31 cellular contexts compared by ENCODE assay signal in genomic region chr9:101005248-101005647, GRCh38. TPM values are rescaled to one million over a fixed set of nuclear protein-coding genes. Genes with fewer than 3 reads are reported as not detected.
DNase-seq lines count a peak whose midpoint lies in the region; ATAC-seq, FAIRE-seq and TF ChIP-seq lines count a peak whose summit lies in the region.
"Had no signal": no experiment of that assay in that cellular context is flagged by ENCODE, and none has a peak within 500 bp of the region (broad histone marks: within the 10 kb centered on the region; RNA-seq: fewer than 3 reads in every experiment).

No MANE protein-coding gene starts in this region.

- H3K4me1 ChIP-seq in HepG2 (ENCODE audit: insufficient read depth, low read length), result no peaks in the 10 kb centered on the region
- no peaks in the 10 kb centered on the region for H3K4me1 ChIP-seq in right lobe of liver
- H3K4me1 ChIP-seq in H1 (replicated peaks in 1 of 4; ENCODE audit: control insufficient read depth in 3 of 4, insufficient read depth in 4 of 4, low read length in 3 of 4), result no peaks in the 10 kb centered on the region
- no peaks in the 10 kb centered on the region for H3K4me1 ChIP-seq in OCI-LY7 (ENCODE audit: insufficient read depth, low read length, poor library complexity, severe bottlenecking)
- H3K4me1 ChIP-seq: BE2C, BLaER1 had no signal

- no peak overlapping the region for H3K18ac ChIP-seq in H1 (ENCODE audit: extremely low read depth, low read length)

- no peak for TF ChIP-seq RAD21 in HepG2 (CRISPR knock-in tag; IDR thresholded peaks at IDR 0.05)
- no peak for TF ChIP-seq RAD21 in H1 (IDR thresholded peaks at IDR 0.05 in 1 of 2, conservative IDR thresholded peaks at IDR 0.05 in 1 of 2; ENCODE audit: low read depth in 2 of 2, low read length in 2 of 2)

- WGBS in HepG2 (ENCODE audit: low lambda C conversion rate), result 23% methylated on average over 3 of the region's 3 CpGs
- 75% methylated on average over 3 of the region's 3 CpGs for WGBS in right lobe of liver (ENCODE audit: insufficient coverage, low coverage, low lambda C conversion rate, missing lambda C conversion rate)
- WGBS in H1 (ENCODE audit: extremely low coverage in 1 of 2, insufficient coverage in 1 of 2, insufficient read length in 1 of 2, insufficient replicate concordance in 2 of 2, low coverage in 1 of 2, low lambda C conversion rate in 2 of 2, missing lambda C conversion rate in 1 of 2), 2 experiments, result 93% methylated on average over 3 of the region's 3 CpGs; no CpG with 5 or more reads in 1 of the 2 experiments

- H2BK12ac ChIP-seq in H1 (ENCODE audit: low read depth, low read length), result no peak overlapping the region

- no peak overlapping the region for H3K14ac ChIP-seq in H1 (ENCODE audit: insufficient read length)

- H2BK5ac ChIP-seq in H1 (ENCODE audit: low read depth, low read length), result no peak overlapping the region

- H4K20me1 ChIP-seq in HepG2 (ENCODE audit: insufficient read depth, low read length) (no peaks in the 10 kb centered on the region), H1 (replicated peaks in 1 of 2; ENCODE audit: control insufficient read depth in 1 of 2, insufficient read depth in 2 of 2, low read length in 2 of 2) (no peaks in the 10 kb centered on the region), OCI-LY7 (ENCODE audit: insufficient read depth, low read length) (no peaks in the 10 kb centered on the region)
- H4K20me1 ChIP-seq: BLaER1 had no signal

- POLR2A ChIA-PET in HepG2 (lab: Yijun Ruan, JAX), result no interaction called here
- POLR2A ChIA-PET in H1 (lab: Charles Lee; ENCODE audit: partially characterized antibody), result no interaction called here
- POLR2A ChIA-PET in OCI-LY7 (lab: Charles Lee), result no interaction called here

- H2AFZ ChIP-seq in HepG2 (ENCODE audit: low read length) (no peak overlapping the region), H1 (ENCODE audit: low read length) (no peak overlapping the region), OCI-LY7 (ENCODE audit: low read length) (no peak overlapping the region)

- H2BK15ac ChIP-seq in H1 (ENCODE audit: low read length), result no peak overlapping the region

- H3K4me3 ChIP-seq in HepG2 (replicated peaks in 1 of 3; ENCODE audit: insufficient read depth in 1 of 3, low read depth in 2 of 3, low read length in 3 of 3) (no peak overlapping the region), right lobe of liver (no peak overlapping the region), H1 (ENCODE audit: extremely low read depth in 1 of 4, insufficient read depth in 2 of 4, low read depth in 3 of 4, low read length in 4 of 4) (no peak overlapping the region), OCI-LY7 (ENCODE audit: low read depth, low read length, poor library complexity, severe bottlenecking) (no peak overlapping the region)
- H3K4me3 ChIP-seq: BLaER1, GM12878 had no signal

- H3K27me3 ChIP-seq in HepG2 (ENCODE audit: control insufficient read depth in 1 of 2, insufficient read depth in 2 of 2, low read length in 2 of 2), result no peaks in the 10 kb centered on the region
- no peaks in the 10 kb centered on the region for H3K27me3 ChIP-seq in right lobe of liver
- no peaks in the 10 kb centered on the region for H3K27me3 ChIP-seq in H1 (replicated peaks in 1 of 4; ENCODE audit: control insufficient read depth in 3 of 4, extremely low read depth in 1 of 4, insufficient read depth in 3 of 4, low read length in 3 of 4)
- H3K27me3 ChIP-seq: BE2C, BLaER1 had no signal

- H3K36me3 ChIP-seq in HepG2 (replicated peaks in 1 of 2; ENCODE audit: control insufficient read depth in 1 of 2, insufficient read depth in 2 of 2, low read length in 2 of 2) (no peaks in the 10 kb centered on the region), right lobe of liver (no peaks in the 10 kb centered on the region), H1 (ENCODE audit: control insufficient read depth in 2 of 4, insufficient read depth in 4 of 4, low read length in 3 of 4) (no peaks in the 10 kb centered on the region), OCI-LY7 (ENCODE audit: insufficient read depth, low read length) (no peaks in the 10 kb centered on the region)
- H3K36me3 ChIP-seq: BE2C, BLaER1 had no signal

- no peak for DNase-seq in HepG2 (ENCODE audit: low spot score)
- no peak for DNase-seq in right lobe of liver
- no peak for DNase-seq in H1 (ENCODE audit: low read depth in 1 of 2, low spot score in 2 of 2)
- no peak for DNase-seq in OCI-LY7 (ENCODE audit: low spot score)
- DNase-seq in SHP77 (lab: John Stamatoyannopoulos, UW), result no peak
- DNase-seq: ACHN; BE2C; C1 segment of cervical spinal cord; CD4-positive, alpha-beta memory T cell; CD4-positive, CD25-positive, alpha-beta regulatory T cell; CD8-positive, alpha-beta memory T cell; COR-L47; DMS 273 treated with DMSO at 0.1 percent for 48 hours; DMS153; DMS53; DMS79; DND-41; EL; GDM1 had no signal

- no peak overlapping the region for H4K8ac ChIP-seq in H1 (ENCODE audit: extremely low read depth, insufficient read depth, low read length)

- no peaks in the 10 kb centered on the region for H3K9me3 ChIP-seq in HepG2 (ENCODE audit: low read length)
- no peaks in the 10 kb centered on the region for H3K9me3 ChIP-seq in right lobe of liver
- H3K9me3 ChIP-seq in H1 (ENCODE audit: insufficient read depth in 2 of 2, low read depth in 1 of 2, low read length in 1 of 2), result no peaks in the 10 kb centered on the region
- no peaks in the 10 kb centered on the region for H3K9me3 ChIP-seq in OCI-LY7 (ENCODE audit: low read length)
- H3K9me3 ChIP-seq: BE2C had no signal

- H3K27ac ChIP-seq in HepG2 (ENCODE audit: extremely low read length, insufficient read depth, low read length), result no peak overlapping the region
- H3K27ac ChIP-seq in right lobe of liver, result no peak overlapping the region
- peak overlapping the region; percentile 18; the same call in 1 of the 2 replicates for H3K27ac ChIP-seq in VCaP
- H3K27ac ChIP-seq in H1 (ENCODE audit: low read depth, low read length), result no peak overlapping the region
- no peak overlapping the region for H3K27ac ChIP-seq in OCI-LY7 (ENCODE audit: low read depth, low read length, poor library complexity, severe bottlenecking)
- H3K27ac ChIP-seq: 22Rv1, BLaER1 had no signal

- H2BK120ac ChIP-seq in H1 (replicated peaks; ENCODE audit: low read depth, low read length), result no peak overlapping the region

- BruUV-seq in HepG2 (replicated peaks; lab: Mats Ljungman, UMichigan), result no TSS peak
- BruUV-seq in OCI-LY7 (replicated peaks; lab: Mats Ljungman, UMichigan), result no TSS peak

- no peak overlapping the region for H3K9ac ChIP-seq in HepG2 (ENCODE audit: insufficient read depth, low read depth, low read length)
- H3K9ac ChIP-seq in H1 (replicated peaks in 1 of 4; ENCODE audit: extremely low read depth in 1 of 4, low read depth in 3 of 4, low read length in 3 of 4), result no peak overlapping the region
- H3K9ac ChIP-seq: BLaER1 had no signal

- H3K79me2 ChIP-seq in HepG2 (ENCODE audit: insufficient read depth, low read length) (no peaks in the 10 kb centered on the region), H1 (ENCODE audit: control insufficient read depth in 1 of 2, insufficient read depth in 2 of 2, low read length in 2 of 2) (no peaks in the 10 kb centered on the region), OCI-LY7 (ENCODE audit: insufficient read depth, low read depth, low read length) (no peaks in the 10 kb centered on the region)

- no peak overlapping the region for H3K56ac ChIP-seq in H1 (replicated peaks; ENCODE audit: insufficient read length, low read depth, low read length)

- H3K23me2 ChIP-seq in H1 (ENCODE audit: low read depth, low read length), result no peaks in the 10 kb centered on the region

- no peak overlapping the region for H4K5ac ChIP-seq in H1 (ENCODE audit: insufficient read length, low read depth, low read length)

- H2AK5ac ChIP-seq in H1 (ENCODE audit: low read depth, low read length), result no peak overlapping the region

- no peak overlapping the region for H3K4ac ChIP-seq in H1 (replicated peaks; ENCODE audit: insufficient read length, low read depth, low read length)

- TF ChIP-seq CTCF in HepG2 (CRISPR knock-in tag; IDR thresholded peaks at IDR 0.05) (no peak), right lobe of liver (IDR thresholded peaks at IDR 0.05) (no peak), VCaP (conservative IDR thresholded peaks at IDR 0.05) (no peak), H1 (IDR thresholded peaks at IDR 0.05; ENCODE audit: control extremely low read depth in 1 of 3, insufficient read depth in 1 of 3, low read depth in 1 of 3, low read length in 3 of 3) (no peak), OCI-LY7 (conservative IDR thresholded peaks at IDR 0.05; ENCODE audit: low read length) (no peak)

- no peak for TF ChIP-seq EP300 in HepG2 (IDR thresholded peaks at IDR 0.05; ENCODE audit: low read depth in 2 of 2, low read length in 2 of 2)
- no peak for TF ChIP-seq EP300 in HepG2 (CRISPR knock-in tag; IDR thresholded peaks at IDR 0.05; ENCODE audit: borderline replicate concordance)
- TF ChIP-seq EP300 in H1 (IDR thresholded peaks at IDR 0.05; ENCODE audit: borderline replicate concordance in 1 of 2, low read depth in 2 of 2, low read length in 2 of 2), result no peak

- intact Hi-C loops in HepG2 (cut with micrococcal nuclease; ENCODE audit: unreplicated experiment), result no loop called here
- intact Hi-C loops in right lobe of liver (cut with DNase I), result no loop called here
- intact Hi-C loops in OCI-LY7 (cut with micrococcal nuclease; ENCODE audit: unreplicated experiment), result no loop called here

- ATAC-seq in HepG2 (no peak), right lobe of liver (no peak)
- ATAC-seq: GM12878 had no signal

- no peak overlapping the region for H3K23ac ChIP-seq in H1 (ENCODE audit: insufficient read length)

- no peaks in the 10 kb centered on the region for H3K79me1 ChIP-seq in H1 (ENCODE audit: low read depth, low read length)

- CTCF ChIA-PET in HepG2 (lab: Yijun Ruan, JAX; ENCODE audit: low intra/inter-chr PET ratio, low total read pairs), result no interaction called here
- CTCF ChIA-PET in H1 (lab: Charles Lee; ENCODE audit: partially characterized antibody), result no interaction called here
- CTCF ChIA-PET in OCI-LY7 (lab: Charles Lee; ENCODE audit: unreplicated experiment), result no interaction called here

- no peak for FAIRE-seq in HepG2 (lab: Jason Lieb, UNC)
- FAIRE-seq in H1 (lab: Jason Lieb, UNC), result no peak
- FAIRE-seq: GM12878, GM12892, GM18507 had no signal

- H2BK20ac ChIP-seq in H1 (ENCODE audit: low read length), result no peak overlapping the region

- in situ Hi-C loops in HepG2 (cut with HindIII; ENCODE audit: extremely low pct_ligation_motif_present, low pct_unique_long_range_greater_than_20kb), result no loop called here

- H4K91ac ChIP-seq in H1 (replicated peaks; ENCODE audit: insufficient read length, low read length), result no peak overlapping the region

- H3K9me2 ChIP-seq in OCI-LY7 (ENCODE audit: insufficient read depth, low read length), result no peaks in the 10 kb centered on the region

- TF ChIP-seq POLR2A in HepG2 (IDR thresholded peaks at IDR 0.05; ENCODE audit: insufficient read depth in 1 of 2, low read depth in 2 of 2, low read length in 2 of 2), result no peak
- no peak for TF ChIP-seq POLR2A in right lobe of liver (IDR thresholded peaks at IDR 0.05)
- TF ChIP-seq POLR2A in H1 (IDR thresholded peaks at IDR 0.05; ENCODE audit: control extremely low read depth in 1 of 2, low read depth in 2 of 2, low read length in 2 of 2), result no peak

- H3K4me2 ChIP-seq in HepG2 (ENCODE audit: low read depth, low read length) (no peak overlapping the region), H1 (ENCODE audit: insufficient read depth in 1 of 2, low read depth in 2 of 2, low read length in 2 of 2) (no peak overlapping the region), OCI-LY7 (ENCODE audit: low read length) (no peak overlapping the region)
- H3K4me2 ChIP-seq: BLaER1 had no signal

RNA-seq across cellular contexts. Expression of gene PLPPR1, which starts 23.3 kb away (rescaled TPM):
- 16.0 and 16.4 TPM in 2 replicates for total RNA-seq in HepG2 (2016; rRNA removed; fragmentation: Illumina TruSeq; extraction: Trizol)
- 6.2 and 7.8 TPM in 2 replicates for total RNA-seq in HepG2 (2016; cell fraction: cytosol; rRNA removed; fragmentation: Illumina TruSeq; extraction: Trizol; ENCODE audit: low read depth)
- total RNA-seq in HepG2 (2016; cell fraction: insoluble cytoplasmic fraction; rRNA removed; fragmentation: Illumina TruSeq; extraction: Trizol), result 17.0 and 17.5 TPM in 2 replicates
- 20.8 and 21.7 TPM in 2 replicates for total RNA-seq in HepG2 (2016; cell fraction: membrane; rRNA removed; fragmentation: Illumina TruSeq; extraction: Trizol)
- total RNA-seq in HepG2 (2016; cell fraction: nucleus; rRNA removed; fragmentation: Illumina TruSeq; extraction: Trizol), result 18.0 and 19.3 TPM in 2 replicates
- polyA plus RNA-seq in HepG2 (2011; rRNA removed), result 52.6 and 84.7 TPM in 2 replicates
- polyA plus RNA-seq in HepG2 (2011; cell fraction: cytosol; rRNA removed), result 30.0 and 39.0 TPM in 2 replicates
- 10.4 and 18.8 TPM in 2 replicates for polyA plus RNA-seq in HepG2 (2011; cell fraction: nucleus; rRNA removed)
- polyA plus RNA-seq in HepG2 (2012), result 38.4 and 66.6 TPM in 2 replicates
- 5.0 and 6.1 TPM in 2 replicates for polyA plus RNA-seq in HepG2 (2016; cell fraction: cytosol; fragmentation: Illumina TruSeq; extraction: Trizol; ENCODE audit: low read depth)
- 13.6 and 13.8 TPM in 2 replicates for polyA plus RNA-seq in HepG2 (2016; cell fraction: insoluble cytoplasmic fraction; fragmentation: Illumina TruSeq; extraction: Trizol; ENCODE audit: low read depth)
- polyA plus RNA-seq in HepG2 (2016; cell fraction: membrane; fragmentation: Illumina TruSeq; extraction: Trizol; ENCODE audit: low read depth), result 13.1 and 14.2 TPM in 2 replicates
- polyA plus RNA-seq in HepG2 (2016; cell fraction: nucleus; fragmentation: Illumina TruSeq; extraction: Trizol; ENCODE audit: insufficient read depth, low read depth), result 10.4 and 13.8 TPM in 2 replicates
- 186 TPM in 1 of 2 replicates, not detected in the other for polyA minus RNA-seq in HepG2 (2011; rRNA and poly(A)+ RNA removed; ENCODE audit: low replicate concordance)
- polyA minus RNA-seq in HepG2 (2011; cell fraction: cytosol; rRNA and poly(A)+ RNA removed), result 37.9 and 45.9 TPM in 2 replicates
- 120 and 137 TPM in 2 replicates for polyA minus RNA-seq in HepG2 (2011; cell fraction: nucleus; rRNA and poly(A)+ RNA removed)
- 1 to 10 TPM; 1.4 to 5.4 (median 1.8) TPM for total RNA-seq in right lobe of liver
- 1.2 and 1.4 TPM in 2 replicates for total RNA-seq in H1 (2021; fragmentation: NEBNext Ultra II Directional; extraction: Animal tissue kit (Norgen Biotek cat#: 25700))
- 1.0 and 1.8 TPM in 2 replicates for polyA plus RNA-seq in H1 (2011; rRNA removed)
- 1.3 TPM for polyA plus RNA-seq in H1 (2011; cell fraction: cytosol; rRNA removed)
- 1.2 TPM for polyA plus RNA-seq in H1 (2011; cell fraction: nucleus; rRNA removed)
- 1.2 to 3.3 TPM (median 2.0 TPM) in 4 replicates for polyA plus RNA-seq in H1 (2012, experiment 1 of 2)
- polyA plus RNA-seq in H1 (2012, experiment 2 of 2), result 0.39 TPM
- 1.3 TPM for polyA plus RNA-seq in H1 (2013, experiment 1 of 2)
- polyA plus RNA-seq in H1 (2013, experiment 2 of 2), result 1.4 TPM
- 3.2 and 4.3 TPM in 2 replicates for polyA minus RNA-seq in H1 (2011; rRNA and poly(A)+ RNA removed)
- 1.3 TPM for polyA minus RNA-seq in H1 (2011; cell fraction: cytosol; rRNA and poly(A)+ RNA removed)
- polyA minus RNA-seq in H1 (2011; cell fraction: nucleus; rRNA and poly(A)+ RNA removed), result 3.4 TPM
- total RNA-seq in OCI-LY7 (2014; rRNA removed; shearing (Covaris generic)), result not detected in 2 replicates
- not detected in 2 replicates for total RNA-seq in OCI-LY7 (2022)
- total RNA-seq: A172; A673; CD4-positive, alpha-beta memory T cell; CD4-positive, CD25-positive, alpha-beta regulatory T cell; CD8-positive, alpha-beta memory T cell; Daoy; G401; GM12878 had no signal
- polyA plus RNA-seq: AG04450; CD14-positive monocyte; CD4-positive, alpha-beta memory T cell; CD4-positive, CD25-positive, alpha-beta regulatory T cell; CD8-positive, alpha-beta memory T cell had no signal

Comparison
In these comparisons a context has a peak if more than half of its experiments do, and no peak if none do; other contexts are left out.
1. Of the 41 proteins assayed by ChIP-seq in both HepG2 and H1: peak only in HepG2: none; only in H1: none; in both: MAFK; in neither: 40.